In the genomic region with DNA sequence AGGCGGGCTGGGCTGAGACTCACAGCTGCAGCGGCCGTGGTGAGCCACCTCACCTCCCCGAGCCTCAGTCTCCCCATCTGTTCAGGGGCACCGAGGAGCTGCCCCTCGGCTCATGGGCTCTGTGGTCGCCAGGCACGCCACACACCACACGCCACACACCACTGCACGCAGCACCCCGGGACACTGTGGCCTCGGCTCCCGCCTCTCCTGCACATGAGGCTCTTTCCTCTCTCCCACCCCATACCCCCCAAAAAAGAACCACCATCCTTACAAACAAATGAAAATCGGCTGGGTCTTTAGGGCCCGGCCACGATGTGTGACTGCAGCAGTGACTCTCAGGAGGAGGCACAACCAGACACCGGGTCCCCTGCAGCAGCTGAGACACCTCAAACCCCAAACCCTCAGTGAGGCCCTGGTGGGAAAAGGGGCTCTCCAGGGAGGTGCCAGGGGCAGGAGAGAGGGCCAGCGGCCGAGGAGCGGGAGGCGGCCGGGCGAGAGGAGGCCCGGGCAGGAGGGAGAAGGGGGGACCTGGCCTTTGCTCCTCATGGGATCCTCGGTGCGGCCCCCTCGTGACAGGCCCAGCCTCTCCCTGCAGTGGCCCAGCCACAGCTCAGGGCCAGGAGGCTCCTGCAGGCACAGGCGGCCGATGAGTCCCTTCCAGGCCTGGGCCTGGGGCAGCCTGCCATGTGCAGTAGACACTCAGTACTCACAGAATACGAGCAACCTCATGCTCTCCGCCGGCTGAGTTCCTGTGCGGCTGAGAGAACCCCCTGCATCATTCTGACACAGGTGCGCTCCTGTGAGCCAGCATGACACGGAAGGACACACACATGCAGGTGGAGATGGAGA, we compare ENCODE assay signal across 8 cellular contexts.
DNase-seq lines count a peak whose midpoint lies in the region; ATAC-seq, FAIRE-seq and TF ChIP-seq lines count a peak whose summit lies in the region.

No MANE protein-coding gene starts in this region.

- CTCF ChIA-PET in CD4-positive, alpha-beta T cell (lab: Charles Lee), result interaction anchor here (1.0 to 2.1 kb wide), 2 partner anchors 44 to 63 kb away, joined by 3 to 8 read pairs; no protein-coding TSS in a partner anchor
- CTCF ChIA-PET in K562 (lab: Yijun Ruan, JAX; ENCODE audit: low intra/inter-chr PET ratio), result no interaction called here

- FAIRE-seq in K562 (lab: Jason Lieb, UNC), result no peak

- TF ChIP-seq RAD21 in K562 (CRISPR knock-in tag; conservative IDR thresholded peaks at IDR 0.05 in 1 of 2, IDR thresholded peaks at IDR 0.05 in 1 of 2), result no peak

- H3K79me2 ChIP-seq in KMS-11 (ENCODE audit: insufficient read depth, low read depth) (peaks cover 26% of the 10 kb centered on the region), K562 (ENCODE audit: control insufficient read depth, insufficient read depth, low read length) (peaks cover 51% of the 10 kb centered on the region)

- intact Hi-C loops in CD4-positive, alpha-beta T cell (cut with DNase I, micrococcal nuclease), result loop anchor here (1.0 to 5.0 kb wide), 5 partner anchors 44 to 161 kb away; no protein-coding TSS in a partner anchor
- intact Hi-C loops in K562 (cut with micrococcal nuclease), result loop anchor here (2.0 kb wide), 1 partner anchor 63 kb away; no protein-coding TSS in a partner anchor

- no peaks in the 10 kb centered on the region for H3K9me1 ChIP-seq in K562 (ENCODE audit: control insufficient read depth, insufficient read depth, low read length)

- no peaks in the 10 kb centered on the region for H3K9me3 ChIP-seq in CD4-positive, alpha-beta T cell (ENCODE audit: control insufficient read depth, low read length)
- H3K9me3 ChIP-seq in K562 (replicated peaks; ENCODE audit: control insufficient read depth, insufficient read depth, low read depth, low read length), result no peaks in the 10 kb centered on the region

- peak overlapping the region; percentile 89 for H3K9ac ChIP-seq in KMS-11
- peak overlapping the region; percentile 65 to 86; a peak in 3 of 4 replicates for H3K9ac ChIP-seq in K562 (ENCODE audit: insufficient read depth in 1 of 2, low read depth in 2 of 2, low read length in 2 of 2)

- H4K20me1 ChIP-seq in KMS-11 (ENCODE audit: insufficient read depth) (no peaks in the 10 kb centered on the region), K562 (replicated peaks; ENCODE audit: control insufficient read depth, insufficient read depth, low read length) (no peaks in the 10 kb centered on the region)

- H3K4me3 Mint-ChIP-seq in CD4-positive, alpha-beta T cell, result peak overlapping the region; percentile 87
- peak overlapping the region; percentile 85 for H3K4me3 Mint-ChIP-seq in natural killer cell treated with Interleukin-12 subunit alpha and Interleukin-12 subunit beta and Interleukin-15 and Interleukin-18, amount 100 ng/mL, for 72 hours

- H3K4me1 ChIP-seq in KMS-11 (ENCODE audit: low read depth, poor library complexity, severe bottlenecking), result peaks cover 61% of the 10 kb centered on the region
- peaks cover 17 to 48% of the 10 kb centered on the region in 2 experiments for H3K4me1 ChIP-seq in K562 (replicated peaks in 1 of 2; ENCODE audit: control insufficient read depth in 2 of 2, insufficient read depth in 2 of 2, low read length in 2 of 2)

- H3K36me3 ChIP-seq in KMS-11 (ENCODE audit: insufficient read depth), result no peaks in the 10 kb centered on the region
- H3K36me3 ChIP-seq in K562 (ENCODE audit: control insufficient read depth, insufficient read depth, low read length), result no peaks in the 10 kb centered on the region

- peaks cover 73% of the 10 kb centered on the region for H3K36me3 Mint-ChIP-seq in CD4-positive, alpha-beta T cell (ENCODE audit: low read depth)
- peaks cover 4% of the 10 kb centered on the region for H3K36me3 Mint-ChIP-seq in natural killer cell treated with Interleukin-12 subunit alpha and Interleukin-12 subunit beta and Interleukin-15 and Interleukin-18, amount 100 ng/mL, for 72 hours

- H3K27me3 Mint-ChIP-seq in CD4-positive, alpha-beta T cell, result no peaks in the 10 kb centered on the region
- no peaks in the 10 kb centered on the region for H3K27me3 Mint-ChIP-seq in natural killer cell treated with Interleukin-12 subunit alpha and Interleukin-12 subunit beta and Interleukin-15 and Interleukin-18, amount 100 ng/mL, for 72 hours

- 83% methylated on average over 23 of the region's 35 CpGs for WGBS in K562 (ENCODE audit: insufficient coverage, low coverage, missing lambda C conversion rate)

- TF ChIP-seq POLR2A in K562 (conservative IDR thresholded peaks at IDR 0.05), result no peak

- ATAC-seq in CD4-positive, alpha-beta T cell (ENCODE audit: poor library complexity), result peak; percentile 13
- ATAC-seq in K562, result no peak
- ATAC-seq in natural killer cell treated with Interleukin-12 subunit alpha and Interleukin-12 subunit beta and Interleukin-15 and Interleukin-18, amount 100 ng/mL, for 72 hours, result peak in 1 of 2 donors; percentile 2

- H3K27ac Mint-ChIP-seq in CD4-positive, alpha-beta T cell, result peak overlapping the region; percentile 95
- peak overlapping the region; percentile 95 to 96 for H3K27ac Mint-ChIP-seq in natural killer cell treated with Interleukin-12 subunit alpha and Interleukin-12 subunit beta and Interleukin-15 and Interleukin-18, amount 100 ng/mL, for 72 hours

- no TSS peak for BruUV-seq in K562 (replicated peaks; lab: Mats Ljungman, UMichigan)

- H3K4me1 Mint-ChIP-seq in CD4-positive, alpha-beta T cell (ENCODE audit: low read depth), result peaks cover 66% of the 10 kb centered on the region
- H3K4me1 Mint-ChIP-seq in natural killer cell treated with Interleukin-12 subunit alpha and Interleukin-12 subunit beta and Interleukin-15 and Interleukin-18, amount 100 ng/mL, for 72 hours (ENCODE audit: low read depth in 2 of 2), result peaks cover 61 to 63% of the 10 kb centered on the region in 2 donors

- peak overlapping the region; percentile 74 for H3K27ac ChIP-seq in CD4-positive, alpha-beta T cell (ENCODE audit: low read depth, low read length)
- H3K27ac ChIP-seq in KMS-11 (peak overlapping the region; percentile 95), K562 (ENCODE audit: extremely low read depth, low read depth, low read length) (peak overlapping the region; percentile 93)

- peak in 3 of 10 experiments; percentile 28 to 35 (median 29) for DNase-seq in CD4-positive, alpha-beta T cell
- DNase-seq in K562 (ENCODE audit: extremely low read depth in 1 of 4, low spot score in 3 of 4) (no peak), NCI-H1048 (lab: John Stamatoyannopoulos, UW) (no peak), cerebellar nuclear complex (lab: John Stamatoyannopoulos, UW) (no peak), medulla oblongata (ENCODE audit: extremely low spot score) (no peak), NCI-H1436 treated with DMSO at 0.1 percent for 48 hours (lab: John Stamatoyannopoulos, UW) (no peak)
- DNase-seq in natural killer cell treated with Interleukin-12 subunit alpha and Interleukin-12 subunit beta and Interleukin-15 and Interleukin-18, amount 100 ng/mL, for 72 hours (ENCODE audit: low spot score), result no peak

- in situ Hi-C loops in K562 (cut with MboI), result no loop called here

- H2AFZ ChIP-seq in KMS-11 (ENCODE audit: low read depth), result peak overlapping the region; percentile 30; the same call in 1 of the 2 replicates
- 0 out of 2 replicates have a peak overlapping the region, but pooled peaks have one; percentile 83 for H2AFZ ChIP-seq in K562 (ENCODE audit: low read depth, low read length)

- no peaks in the 10 kb centered on the region for H3K9me3 Mint-ChIP-seq in CD4-positive, alpha-beta T cell
- no peaks in the 10 kb centered on the region for H3K9me3 Mint-ChIP-seq in natural killer cell treated with Interleukin-12 subunit alpha and Interleukin-12 subunit beta and Interleukin-15 and Interleukin-18, amount 100 ng/mL, for 72 hours

- TF ChIP-seq EP300 in K562 (IDR thresholded peaks at IDR 0.05; ENCODE audit: low read length), result no peak

- no peaks in the 10 kb centered on the region for H3K27me3 ChIP-seq in CD4-positive, alpha-beta T cell (ENCODE audit: control insufficient read depth, insufficient read depth, low read length)
- no peaks in the 10 kb centered on the region for H3K27me3 ChIP-seq in KMS-11 (ENCODE audit: insufficient read depth, low read depth)
- H3K27me3 ChIP-seq in K562 (ENCODE audit: control insufficient read depth in 2 of 2, insufficient read depth in 2 of 2, low read length in 2 of 2), result no peaks in the 10 kb centered on the region

- no peak for TF ChIP-seq CTCF in CD4-positive, alpha-beta T cell (IDR thresholded peaks at IDR 0.05)
- TF ChIP-seq CTCF in KMS-11 (conservative IDR thresholded peaks at IDR 0.05; ENCODE audit: low read depth, low read length), result no peak
- no peak for TF ChIP-seq CTCF in K562 (IDR thresholded peaks at IDR 0.05 in 2 of 3, conservative IDR thresholded peaks at IDR 0.05 in 1 of 3; ENCODE audit: insufficient read depth in 2 of 3, low read depth in 1 of 3, low read length in 3 of 3)

- no peak overlapping the region for H3K4me3 ChIP-seq in KMS-11 (IDR thresholded peaks at IDR 0.05; ENCODE audit: insufficient read depth, low read depth, low read length)
- H3K4me3 ChIP-seq in K562, result no peak overlapping the region

- POLR2A ChIA-PET in CD4-positive, alpha-beta T cell (lab: Charles Lee), result interaction anchor here (1.0 to 4.3 kb wide), 13 partner anchors 9 to 170 kb away, joined by 3 to 33 read pairs (median 3); no protein-coding TSS in a partner anchor
- POLR2A ChIA-PET in K562 (lab: Yijun Ruan, JAX), result interaction anchor here (0.6 to 0.9 kb wide), 2 partner anchors 11 to 44 kb away, joined by 3 read pairs; no protein-coding TSS in a partner anchor

- H3K4me2 ChIP-seq in KMS-11 (peak overlapping the region; percentile 99), K562 (ENCODE audit: insufficient read depth, low read length) (peak overlapping the region; percentile 78)

TF ChIP-seq in K562, 482 proteins besides CTCF, POLR2A, EP300 and RAD21 (continues in another document):
- TF ChIP-seq, protein P1, sequence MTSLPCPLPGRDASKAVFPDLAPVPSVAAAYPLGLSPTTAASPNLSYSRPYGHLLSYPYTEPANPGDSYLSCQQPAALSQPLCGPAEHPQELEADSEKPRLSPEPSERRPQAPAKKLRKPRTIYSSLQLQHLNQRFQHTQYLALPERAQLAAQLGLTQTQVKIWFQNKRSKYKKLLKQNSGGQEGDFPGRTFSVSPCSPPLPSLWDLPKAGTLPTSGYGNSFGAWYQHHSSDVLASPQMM (CRISPR knock-in tag; IDR thresholded peaks at IDR 0.05), result no peak
- TF ChIP-seq MEIS2 (IDR thresholded peaks at IDR 0.05; ENCODE audit: partially characterized antibody), result no peak
- TF ChIP-seq FOS (IDR thresholded peaks at IDR 0.05; ENCODE audit: extremely low read depth, insufficient read length), result no peak
- TF ChIP-seq ZFP36 (IDR thresholded peaks at IDR 0.05; ENCODE audit: low read depth, low read length, partially characterized antibody), result no peak
- no peak for TF ChIP-seq ARHGAP35 (IDR thresholded peaks at IDR 0.05; ENCODE audit: partially characterized antibody)
- TF ChIP-seq KLF16 (IDR thresholded peaks at IDR 0.05), result no peak
- no peak for TF ChIP-seq ZNF3 (CRISPR knock-in tag; IDR thresholded peaks at IDR 0.05)
- TF ChIP-seq ZNF785 (CRISPR knock-in tag; IDR thresholded peaks at IDR 0.05), result no peak
- TF ChIP-seq MTF1 (CRISPR knock-in tag; IDR thresholded peaks at IDR 0.05; ENCODE audit: borderline replicate concordance), result no peak
